In genomic region chr11:208177-208916, GRCh38 we compare ENCODE assay signal across 8 cellular contexts. TPM values are rescaled to one million over a fixed set of nuclear protein-coding genes. Genes with fewer than 3 reads are reported as not detected.
A peak's percentile ranks its signal among the peaks of the same experiment; 100 is the strongest.
DNase-seq lines count a peak whose midpoint lies in the region; ATAC-seq and TF ChIP-seq lines count a peak whose summit lies in the region.

No MANE protein-coding gene starts in this region.

- TF ChIP-seq CTCF in CD4-positive, alpha-beta T cell (IDR thresholded peaks at IDR 0.05) = no peak
- no peak for TF ChIP-seq CTCF in MM.1S (IDR thresholded peaks at IDR 0.05; ENCODE audit: low read length)
- TF ChIP-seq CTCF in parathyroid adenoma (IDR thresholded peaks at IDR 0.05) = no peak
- TF ChIP-seq CTCF in tibial artery (IDR thresholded peaks at IDR 0.05) = no peak

- peak overlapping the region; percentile 97 for H3K4me3 ChIP-seq in MM.1S (ENCODE audit: low read length)
- peak overlapping the region; percentile 95 for H3K4me3 ChIP-seq in parathyroid adenoma (ENCODE audit: low read depth, low read length)
- H3K4me3 ChIP-seq in tibial artery = peak overlapping the region; percentile 93 to 97

- peaks cover 10% of the 10 kb centered on the region for H3F3A ChIP-seq in MM.1S (ENCODE audit: insufficient read depth, low read length)

- ATAC-seq in CD4-positive, alpha-beta T cell (ENCODE audit: poor library complexity) = peak; percentile 62
- peak; percentile 30 for ATAC-seq in GM21515 (IDR thresholded peaks at IDR 0.05; ENCODE audit: unreplicated experiment)
- peak; percentile 65 for ATAC-seq in activated naive CD8-positive, alpha-beta T cell treated with anti-CD3 and anti-CD28 coated beads, Interleukin-2, amount 50 U/mL, for 24 hours

- intact Hi-C loops in CD4-positive, alpha-beta T cell (cut with DNase I, micrococcal nuclease) = loop anchor here in 1 of 2 experiments (5.0 kb wide), 6 partner anchors 44 to 299 kb away; partner anchors contain the start of genes IFITM1, PTDSS2 and RNH1
- intact Hi-C loops in cardiac septum (cut with DNase I) = loop anchor here (1.0 to 5.0 kb wide), 3 partner anchors 28 to 242 kb away; partner anchors contain the start of genes PSMD13, PTDSS2 and SIRT3
- intact Hi-C loops in tibial artery (cut with DNase I; ENCODE audit: low total_unique reads) = loop anchor here (5.0 kb wide), 1 partner anchor 239 kb away; no protein-coding TSS in a partner anchor

- H3K36me3 ChIP-seq in MM.1S (replicated peaks; ENCODE audit: insufficient read depth, low read length) (peaks cover 14% of the 10 kb centered on the region), parathyroid adenoma (ENCODE audit: control insufficient read depth, insufficient read depth, low read length) (no peaks in the 10 kb centered on the region), tibial artery (peaks cover 43 to 66% (median 58%) of the 10 kb centered on the region in 3 donors)

- H4K20me1 ChIP-seq in MM.1S (ENCODE audit: insufficient read depth, low read length) = no peaks in the 10 kb centered on the region; the same call in 1 of the 2 replicates

- peaks cover 51% of the 10 kb centered on the region for H3K4me1 Mint-ChIP-seq in CD4-positive, alpha-beta T cell (ENCODE audit: low read depth)
- peaks cover 55% of the 10 kb centered on the region for H3K4me1 Mint-ChIP-seq in activated naive CD8-positive, alpha-beta T cell treated with anti-CD3 and anti-CD28 coated beads, Interleukin-2, amount 50 U/mL, for 24 hours

- H3K36me3 Mint-ChIP-seq in CD4-positive, alpha-beta T cell (ENCODE audit: low read depth) = peaks cover 92% of the 10 kb centered on the region
- peaks cover 50% of the 10 kb centered on the region for H3K36me3 Mint-ChIP-seq in activated naive CD8-positive, alpha-beta T cell treated with anti-CD3 and anti-CD28 coated beads, Interleukin-2, amount 50 U/mL, for 24 hours (ENCODE audit: low read depth)

- H2AFZ ChIP-seq in MM.1S (ENCODE audit: low read length) = peak overlapping the region; percentile 72
- peak overlapping the region; percentile 75 for H2AFZ ChIP-seq in parathyroid adenoma

- peak overlapping the region; percentile 93 for H3K27ac ChIP-seq in CD4-positive, alpha-beta T cell (ENCODE audit: low read depth, low read length)
- peak overlapping the region; percentile 100 for H3K27ac ChIP-seq in MM.1S (ENCODE audit: low read length)
- H3K27ac ChIP-seq in parathyroid adenoma = peak overlapping the region; percentile 93
- H3K27ac ChIP-seq in tibial artery = peak overlapping the region; percentile 96 to 97

- no peaks in the 10 kb centered on the region for H3K9me3 ChIP-seq in CD4-positive, alpha-beta T cell (ENCODE audit: control insufficient read depth, low read length)
- H3K9me3 ChIP-seq in MM.1S (replicated peaks; ENCODE audit: insufficient read depth, low read length) (no peaks in the 10 kb centered on the region), parathyroid adenoma (ENCODE audit: control insufficient read depth, low read length) (no peaks in the 10 kb centered on the region), tibial artery (no peaks in the 10 kb centered on the region)

- no peaks in the 10 kb centered on the region for H3K9me3 Mint-ChIP-seq in CD4-positive, alpha-beta T cell
- no peaks in the 10 kb centered on the region for H3K9me3 Mint-ChIP-seq in activated naive CD8-positive, alpha-beta T cell treated with anti-CD3 and anti-CD28 coated beads, Interleukin-2, amount 50 U/mL, for 24 hours

- DNase-seq in CD4-positive, alpha-beta T cell = peak; percentile 70 to 85 (median 76)
- DNase-seq in MM.1S (peak; percentile 87), SW480 (ENCODE audit: low spot score) (peak; percentile 56), cardiac septum (ENCODE audit: low spot score) (peak; percentile 91), tibial artery (peak; percentile 75 to 91)
- DNase-seq in activated naive CD8-positive, alpha-beta T cell treated with anti-CD3 and anti-CD28 coated beads, Interleukin-2, amount 50 U/mL, for 24 hours = peak; percentile 86

- CTCF ChIA-PET in CD4-positive, alpha-beta T cell (lab: Charles Lee) = interaction anchor here (1.3 to 1.6 kb wide), 2 partner anchors 96 to 240 kb away, joined by 3 read pairs; no protein-coding TSS in a partner anchor

- peaks cover 61% of the 10 kb centered on the region for H3K79me2 ChIP-seq in MM.1S (ENCODE audit: low read length)
- H3K79me2 ChIP-seq in parathyroid adenoma = peaks cover 7% of the 10 kb centered on the region

- peak overlapping the region; percentile 95 for H3K4me3 Mint-ChIP-seq in CD4-positive, alpha-beta T cell
- peak overlapping the region; percentile 99 for H3K4me3 Mint-ChIP-seq in activated naive CD8-positive, alpha-beta T cell treated with anti-CD3 and anti-CD28 coated beads, Interleukin-2, amount 50 U/mL, for 24 hours

- no peaks in the 10 kb centered on the region for H3K27me3 ChIP-seq in CD4-positive, alpha-beta T cell (ENCODE audit: control insufficient read depth, insufficient read depth, low read length)
- H3K27me3 ChIP-seq in MM.1S (replicated peaks; ENCODE audit: insufficient read depth, low read length) = no peaks in the 10 kb centered on the region
- H3K27me3 ChIP-seq in parathyroid adenoma (ENCODE audit: control insufficient read depth, insufficient read depth, low read length) = no peaks in the 10 kb centered on the region
- no peaks in the 10 kb centered on the region for H3K27me3 ChIP-seq in tibial artery

- H3K9me2 ChIP-seq in MM.1S (replicated peaks; ENCODE audit: insufficient read depth, low read length) = no peaks in the 10 kb centered on the region

- H3K4me1 ChIP-seq in MM.1S (ENCODE audit: low read length) = peaks cover 16% of the 10 kb centered on the region
- peaks cover 8% of the 10 kb centered on the region for H3K4me1 ChIP-seq in parathyroid adenoma
- H3K4me1 ChIP-seq in tibial artery = peaks cover 12 to 60% (median 52%) of the 10 kb centered on the region in 4 donors

- H3K9ac ChIP-seq in MM.1S (ENCODE audit: low read length) (peak overlapping the region; percentile 98), parathyroid adenoma (peak overlapping the region; percentile 68)

- H3K27ac Mint-ChIP-seq in CD4-positive, alpha-beta T cell = peak overlapping the region; percentile 99
- peak overlapping the region; percentile 99 for H3K27ac Mint-ChIP-seq in activated naive CD8-positive, alpha-beta T cell treated with anti-CD3 and anti-CD28 coated beads, Interleukin-2, amount 50 U/mL, for 24 hours

- H3K27me3 Mint-ChIP-seq in CD4-positive, alpha-beta T cell = no peaks in the 10 kb centered on the region
- H3K27me3 Mint-ChIP-seq in activated naive CD8-positive, alpha-beta T cell treated with anti-CD3 and anti-CD28 coated beads, Interleukin-2, amount 50 U/mL, for 24 hours = no peaks in the 10 kb centered on the region

- POLR2A ChIA-PET in CD4-positive, alpha-beta T cell (lab: Charles Lee) = interaction anchor here (0.7 to 3.7 kb wide), 19 partner anchors 11 to 328 kb away, joined by 3 to 79 read pairs (median 6); partner anchors contain the start of genes HRAS, LRRC56, PSMD13 and PTDSS2

- H3K4me2 ChIP-seq in MM.1S (ENCODE audit: low read depth, low read length) (peak overlapping the region; percentile 97), parathyroid adenoma (ENCODE audit: low read length) (peak overlapping the region; percentile 74)

RNA-seq across cellular contexts. Expression of gene RIC8A, which starts 0.8 kb away (rescaled TPM):
- total RNA-seq in CD4-positive, alpha-beta T cell = 100 to 1,000 TPM in 1 of 2 experiments, 10 to 100 TPM in 1; 99.6 to 104 TPM
- total RNA-seq in cardiac septum = 63.4 TPM

RNA-seq across cellular contexts. Expression of gene BET1L, which starts 1.1 kb away (rescaled TPM):
- 10 to 100 TPM; 69.5 to 72.7 TPM for total RNA-seq in CD4-positive, alpha-beta T cell
- total RNA-seq in cardiac septum = 24.9 TPM

RNA-seq across cellular contexts. Expression of gene SCGB1C1, which starts 15.5 kb away (rescaled TPM):
- not detected for total RNA-seq in CD4-positive, alpha-beta T cell
- not detected for total RNA-seq in cardiac septum

RNA-seq across cellular contexts. Expression of gene SIRT3, which starts 27.8 kb away (rescaled TPM):
- total RNA-seq in CD4-positive, alpha-beta T cell = 10 to 100 TPM; 16.4 to 18.0 TPM
- 27.0 TPM for total RNA-seq in cardiac septum

RNA-seq across cellular contexts. Expression of gene PSMD13, which starts 28.4 kb away (rescaled TPM):
- 10 to 100 TPM; 56.9 to 57.8 TPM for total RNA-seq in CD4-positive, alpha-beta T cell
- 87.5 TPM for total RNA-seq in cardiac septum

Comparison
In these comparisons a context has a peak if more than half of its experiments do, and no peak if none do; other contexts are left out.
1. Peak in every context shown above with its lines: DNase-seq, ATAC-seq, H3K4me3 ChIP-seq and H3K27ac ChIP-seq.